14 cellular contexts compared by ENCODE assay signal in the genomic region with DNA sequence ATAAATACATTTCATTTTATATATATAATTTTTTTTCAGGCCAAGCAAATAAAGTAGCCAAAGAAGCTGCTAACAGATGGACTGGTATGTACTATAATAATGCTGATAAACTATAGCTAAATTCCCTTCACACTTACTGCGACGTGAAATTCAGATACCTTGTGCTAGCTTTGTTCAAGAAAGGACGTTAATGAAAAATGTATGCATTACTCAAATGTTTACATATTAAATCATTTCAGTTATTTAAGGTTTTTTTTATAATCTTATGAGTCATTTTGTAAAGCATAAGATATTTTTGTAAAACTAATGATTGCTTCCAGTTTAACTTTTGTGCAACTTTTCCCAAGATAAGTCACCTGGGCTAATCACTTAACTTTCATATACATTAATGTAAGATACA. TPM values are rescaled to one million over a fixed set of nuclear protein-coding genes. Genes with fewer than 3 reads are reported as not detected.
DNase-seq lines count a peak whose midpoint lies in the region; ATAC-seq and TF ChIP-seq lines count a peak whose summit lies in the region.
"Had no signal": no experiment of that assay in that cellular context is flagged by ENCODE, and none has a peak within 500 bp of the region (broad histone marks: within the 10 kb centered on the region; RNA-seq: fewer than 3 reads in every experiment).

No MANE protein-coding gene starts in this region.

- H3K4me2 ChIP-seq in osteoblast (ENCODE audit: insufficient read depth, low read length) = no peak overlapping the region
- H3K4me2 ChIP-seq: GM23338 had no signal

- in situ Hi-C loops in brain microvascular endothelial cell (cut with HindIII; ENCODE audit: low pct_ligation_motif_present, low sequenced_read_pairs) = no loop called here

- H3K27ac ChIP-seq in RWPE2 (ENCODE audit: poor library complexity, severe bottlenecking) = peak overlapping the region; percentile 8
- H3K27ac ChIP-seq in brain microvascular endothelial cell = peak overlapping the region; percentile 57
- peak overlapping the region; percentile 33 for H3K27ac ChIP-seq in osteoblast (ENCODE audit: low read depth, low read length)
- H3K27ac ChIP-seq: C4-2B had no signal

- H3K9me3 ChIP-seq in RWPE2 (ENCODE audit: severe bottlenecking) = no peaks in the 10 kb centered on the region
- H3K9me3 ChIP-seq in osteoblast (ENCODE audit: low read depth, low read length) = no peaks in the 10 kb centered on the region

- no peaks in the 10 kb centered on the region for H3K79me2 ChIP-seq in osteoblast (ENCODE audit: insufficient read depth, low read length)

- H2AFZ ChIP-seq in osteoblast (ENCODE audit: low read length) = no peak overlapping the region
- H2AFZ ChIP-seq: GM23338 had no signal

- TF ChIP-seq CTCF in RWPE2 (IDR thresholded peaks at IDR 0.05; ENCODE audit: poor library complexity, severe bottlenecking) (no peak), brain microvascular endothelial cell (IDR thresholded peaks at IDR 0.05; ENCODE audit: low read depth, low read length, missing control alignments) (no peak), osteoblast (IDR thresholded peaks at IDR 0.05; ENCODE audit: extremely low read depth, low read depth, low read length) (no peak)

- no peaks in the 10 kb centered on the region for H4K20me1 ChIP-seq in osteoblast (ENCODE audit: insufficient read depth, low read length)

- H3K27me3 ChIP-seq in RWPE2 (ENCODE audit: insufficient read depth, poor library complexity, severe bottlenecking) = no peaks in the 10 kb centered on the region
- no peaks in the 10 kb centered on the region for H3K27me3 ChIP-seq in brain microvascular endothelial cell (replicated peaks)
- no peaks in the 10 kb centered on the region for H3K27me3 ChIP-seq in osteoblast (ENCODE audit: insufficient read depth, low read length)

- H3K4me1 ChIP-seq in RWPE2 (ENCODE audit: insufficient read depth, poor library complexity, severe bottlenecking) (peaks cover 11% of the 10 kb centered on the region), osteoblast (ENCODE audit: insufficient read depth, low read length) (peaks cover 11% of the 10 kb centered on the region)

- no peak for ATAC-seq in RWPE2 (ENCODE audit: low read depth)
- no peak for ATAC-seq in HG03442 (IDR thresholded peaks at IDR 0.05; ENCODE audit: unreplicated experiment)
- no peak for ATAC-seq in HG02884 (IDR thresholded peaks at IDR 0.05; ENCODE audit: unreplicated experiment)
- ATAC-seq: GM23338 had no signal

- DNase-seq in ELR (ENCODE audit: low read depth) (peak; percentile 54), RWPE2 (ENCODE audit: low spot score) (no peak), brain microvascular endothelial cell (no peak), osteoblast (ENCODE audit: insufficient read length, low spot score, missing footprints) (no peak), NCI-H1930 (lab: John Stamatoyannopoulos, UW) (no peak), NCI-H226 (no peak)
- DNase-seq: CD4-positive, alpha-beta memory T cell; DMS79; GDM1; H7 had no signal

- H3K4me3 ChIP-seq in RWPE2 (ENCODE audit: severe bottlenecking) = no peak overlapping the region
- no peak overlapping the region for H3K4me3 ChIP-seq in brain microvascular endothelial cell (ENCODE audit: low read depth, low read length)
- no peak overlapping the region for H3K4me3 ChIP-seq in osteoblast (ENCODE audit: insufficient read depth, low read length)
- H3K4me3 ChIP-seq: GM23338 had no signal

- peaks cover 9% of the 10 kb centered on the region for H3K36me3 ChIP-seq in RWPE2 (ENCODE audit: low read depth)
- no peaks in the 10 kb centered on the region for H3K36me3 ChIP-seq in brain microvascular endothelial cell (replicated peaks)
- no peaks in the 10 kb centered on the region for H3K36me3 ChIP-seq in osteoblast (ENCODE audit: insufficient read depth, low read length)

RNA-seq across cellular contexts. Expression of a gene that starts 57.2 kb away (rescaled TPM):
- total RNA-seq in osteoblast = 8.3 and 9.0 TPM in 2 replicates
